ENCODE assay signal across 12 cellular contexts in genomic region chr1:101247404-101248287, GRCh38. TPM values are rescaled to one million over a fixed set of nuclear protein-coding genes. Genes with fewer than 3 reads are reported as not detected.
A peak's percentile ranks its signal among the peaks of the same experiment; 100 is the strongest.
DNase-seq lines count a peak whose midpoint lies in the region; ATAC-seq and TF ChIP-seq lines count a peak whose summit lies in the region.
"Had no signal": no experiment of that assay in that cellular context is flagged by ENCODE, and none has a peak within 500 bp of the region (broad histone marks: within the 10 kb centered on the region; RNA-seq: fewer than 3 reads in every experiment).

No MANE protein-coding gene starts in this region.

- no peak overlapping the region for H2BK12ac ChIP-seq in H9 (ENCODE audit: insufficient read length, low read depth, low read length)

- H3K18ac ChIP-seq in H9 (ENCODE audit: insufficient read length, low read depth, low read length) = no peak overlapping the region

- no peaks in the 10 kb centered on the region for H3K9me3 Mint-ChIP-seq in activated naive CD4-positive, alpha-beta T cell treated with anti-CD3 and anti-CD28 coated beads, Interleukin-2, amount 50 U/mL, for 24 hours
- H3K9me3 Mint-ChIP-seq in IgD-negative memory B cell (no peaks in the 10 kb centered on the region), H9 (no peaks in the 10 kb centered on the region)
- no peaks in the 10 kb centered on the region for H3K9me3 Mint-ChIP-seq in stimulated activated memory B cell treated with anti-CD40 and anti-IgM and Interleukin-4, amounts not matched to agents 10 μg/mL and 1 μg/mL and 100 μg/mL, for 72 hours
- H3K9me3 Mint-ChIP-seq in activated CD4-positive, alpha-beta memory T cell treated with anti-CD3 and anti-CD28 coated beads, Interleukin-2, amount 10 ng/mL, durations not matched to agents 7 days and 5 days = no peaks in the 10 kb centered on the region
- H3K9me3 Mint-ChIP-seq: dendritic cell treated with granulocyte-macrophage colony-stimulating factor and Interleukin-4, amounts not matched to agents 40 ng/mL and 50 ng/mL, for 4 days had no signal

- H2BK5ac ChIP-seq in H9 (ENCODE audit: insufficient read length, low read length) = no peak overlapping the region

- H3K79me2 ChIP-seq in H9 (ENCODE audit: insufficient read depth, low read length) = no peaks in the 10 kb centered on the region

- CTCF ChIA-PET in activated CD4-positive, alpha-beta memory T cell treated with anti-CD3 and anti-CD28 coated beads, Interleukin-2, amount 10 ng/mL, durations not matched to agents 7 days and 5 days (lab: Charles Lee) = interaction anchor here (0.9 to 2.0 kb wide), 4 partner anchors 9 to 62 kb away, joined by 3 to 15 read pairs (median 8); no protein-coding TSS in a partner anchor

- DNase-seq in activated naive CD4-positive, alpha-beta T cell treated with anti-CD3 and anti-CD28 coated beads, Interleukin-2, amount 50 U/mL, for 16 hours = no peak
- DNase-seq in H9 = no peak
- no peak for DNase-seq in activated T-cell treated with anti-CD3 and anti-CD28 coated beads, Interleukin-2, amount 50 U/mL, for 48 hours
- DNase-seq in activated CD4-positive, alpha-beta memory T cell treated with anti-CD3 and anti-CD28 coated beads, Interleukin-2, amount 10 ng/mL, durations not matched to agents 7 days and 5 days = no peak
- DNase-seq: activated CD4-positive, alpha-beta T cell treated with anti-CD3 and anti-CD28 coated beads for 1 hour; NCI-H446; right lobe of liver had no signal

- POLR2A ChIA-PET in activated CD4-positive, alpha-beta memory T cell treated with anti-CD3 and anti-CD28 coated beads, Interleukin-2, amount 10 ng/mL, durations not matched to agents 7 days and 5 days (lab: Charles Lee) = interaction anchor here (1.0 to 15.2 kb wide), 11 partner anchors 10 to 351 kb away, joined by 3 to 391 read pairs (median 4); partner anchors contain the start of gene S1PR1

- H3K27me3 ChIP-seq in H9 (ENCODE audit: insufficient read depth, low read length) = no peaks in the 10 kb centered on the region
- H3K27me3 ChIP-seq: right lobe of liver had no signal

- H2BK15ac ChIP-seq in H9 (ENCODE audit: low read depth, low read length) = no peak overlapping the region

- no peak overlapping the region for H3K56ac ChIP-seq in H9 (ENCODE audit: insufficient read length, low read depth, low read length)

- H3K79me1 ChIP-seq in H9 (ENCODE audit: insufficient read depth, low read depth, low read length, poor library complexity, severe bottlenecking) = no peaks in the 10 kb centered on the region

- H4K20me1 ChIP-seq in H9 (ENCODE audit: control insufficient read depth, insufficient read depth, insufficient read length) = no peaks in the 10 kb centered on the region

- peak; percentile 91 for ATAC-seq in HG02642 (IDR thresholded peaks at IDR 0.05; ENCODE audit: poor library complexity, unreplicated experiment)
- ATAC-seq in stimulated activated memory B cell treated with anti-CD40 and anti-IgM and Interleukin-4, amounts not matched to agents 10 μg/mL and 1 μg/mL and 100 μg/mL, for 72 hours = peak; percentile 96
- ATAC-seq: right lobe of liver had no signal

- H3K4ac ChIP-seq in H9 (ENCODE audit: low read depth, low read length) = no peak overlapping the region

- H3T11ph ChIP-seq in H9 (ENCODE audit: low read length) = no peak overlapping the region

- H2BK20ac ChIP-seq in H9 (ENCODE audit: low read depth, low read length, poor library complexity, severe bottlenecking) = no peak overlapping the region

- no peak overlapping the region for H3K9ac ChIP-seq in H9 (ENCODE audit: extremely low read depth, insufficient read length, low read length)

- H3K14ac ChIP-seq in H9 (ENCODE audit: insufficient read depth, low read length) = no peak overlapping the region

- H3K27ac Mint-ChIP-seq in activated naive CD4-positive, alpha-beta T cell treated with anti-CD3 and anti-CD28 coated beads, Interleukin-2, amount 50 U/mL, for 24 hours = peak overlapping the region; percentile 24
- H3K27ac Mint-ChIP-seq in IgD-negative memory B cell (peak overlapping the region; percentile 83 to 94 (median 86)), H9 (no peak overlapping the region)
- H3K27ac Mint-ChIP-seq in stimulated activated memory B cell treated with anti-CD40 and anti-IgM and Interleukin-4, amounts not matched to agents 10 μg/mL and 1 μg/mL and 100 μg/mL, for 72 hours = peak overlapping the region; percentile 80
- no peak overlapping the region for H3K27ac Mint-ChIP-seq in activated CD4-positive, alpha-beta memory T cell treated with anti-CD3 and anti-CD28 coated beads, Interleukin-2, amount 10 ng/mL, durations not matched to agents 7 days and 5 days
- H3K27ac Mint-ChIP-seq: dendritic cell treated with granulocyte-macrophage colony-stimulating factor and Interleukin-4, amounts not matched to agents 40 ng/mL and 50 ng/mL, for 4 days had no signal

- no peak overlapping the region for H3K27ac ChIP-seq in H9 (ENCODE audit: insufficient read length, low read depth, low read length)
- H3K27ac ChIP-seq: right lobe of liver had no signal

- H2BK120ac ChIP-seq in H9 (ENCODE audit: low read depth, low read length, poor library complexity, severe bottlenecking) = no peak overlapping the region

- peaks cover 13% of the 10 kb centered on the region for H3K36me3 Mint-ChIP-seq in activated naive CD4-positive, alpha-beta T cell treated with anti-CD3 and anti-CD28 coated beads, Interleukin-2, amount 50 U/mL, for 24 hours
- peaks cover 2% of the 10 kb centered on the region for H3K36me3 Mint-ChIP-seq in IgD-negative memory B cell
- peaks cover 11% of the 10 kb centered on the region for H3K36me3 Mint-ChIP-seq in stimulated activated memory B cell treated with anti-CD40 and anti-IgM and Interleukin-4, amounts not matched to agents 10 μg/mL and 1 μg/mL and 100 μg/mL, for 72 hours
- H3K36me3 Mint-ChIP-seq in H9 (ENCODE audit: insufficient read depth in 1 of 3, low read depth in 3 of 3) = no peaks in the 10 kb centered on the region
- H3K36me3 Mint-ChIP-seq in activated CD4-positive, alpha-beta memory T cell treated with anti-CD3 and anti-CD28 coated beads, Interleukin-2, amount 10 ng/mL, durations not matched to agents 7 days and 5 days (ENCODE audit: low read depth) = peaks cover 13% of the 10 kb centered on the region

- no peak overlapping the region for H4K5ac ChIP-seq in H9 (ENCODE audit: insufficient read length, low read depth, low read length)

- no peaks in the 10 kb centered on the region for H3K27me3 Mint-ChIP-seq in activated naive CD4-positive, alpha-beta T cell treated with anti-CD3 and anti-CD28 coated beads, Interleukin-2, amount 50 U/mL, for 24 hours
- H3K27me3 Mint-ChIP-seq in IgD-negative memory B cell (no peaks in the 10 kb centered on the region), H9 (ENCODE audit: low read depth) (no peaks in the 10 kb centered on the region; the same call in none of the 2 replicates)
- H3K27me3 Mint-ChIP-seq in stimulated activated memory B cell treated with anti-CD40 and anti-IgM and Interleukin-4, amounts not matched to agents 10 μg/mL and 1 μg/mL and 100 μg/mL, for 72 hours = no peaks in the 10 kb centered on the region
- no peaks in the 10 kb centered on the region for H3K27me3 Mint-ChIP-seq in activated CD4-positive, alpha-beta memory T cell treated with anti-CD3 and anti-CD28 coated beads, Interleukin-2, amount 10 ng/mL, durations not matched to agents 7 days and 5 days

- no peak overlapping the region for H2AFZ ChIP-seq in H9 (ENCODE audit: low read length)

- WGBS in H9 (ENCODE audit: extremely low coverage, insufficient read length, low lambda C conversion rate) = no CpG with 5 or more reads among the region's 6 CpGs

- no peak for TF ChIP-seq CTCF in H9 (conservative IDR thresholded peaks at IDR 0.05)

- no peak overlapping the region for H3K4me3 Mint-ChIP-seq in activated naive CD4-positive, alpha-beta T cell treated with anti-CD3 and anti-CD28 coated beads, Interleukin-2, amount 50 U/mL, for 24 hours
- H3K4me3 Mint-ChIP-seq in IgD-negative memory B cell = peak overlapping the region; percentile 45 to 89 (median 87)
- peak overlapping the region; percentile 24 for H3K4me3 Mint-ChIP-seq in stimulated activated memory B cell treated with anti-CD40 and anti-IgM and Interleukin-4, amounts not matched to agents 10 μg/mL and 1 μg/mL and 100 μg/mL, for 72 hours
- no peak overlapping the region for H3K4me3 Mint-ChIP-seq in H9
- H3K4me3 Mint-ChIP-seq in activated CD4-positive, alpha-beta memory T cell treated with anti-CD3 and anti-CD28 coated beads, Interleukin-2, amount 10 ng/mL, durations not matched to agents 7 days and 5 days = no peak overlapping the region
- H3K4me3 Mint-ChIP-seq: dendritic cell treated with granulocyte-macrophage colony-stimulating factor and Interleukin-4, amounts not matched to agents 40 ng/mL and 50 ng/mL, for 4 days had no signal

- no peaks in the 10 kb centered on the region for H3K9me3 ChIP-seq in H9 (ENCODE audit: control insufficient read depth, low read depth, low read length)
- H3K9me3 ChIP-seq: right lobe of liver had no signal

- no peaks in the 10 kb centered on the region for H3K23me2 ChIP-seq in H9 (ENCODE audit: insufficient read length, low read depth, low read length, poor library complexity, severe bottlenecking)

- no peak overlapping the region for H4K91ac ChIP-seq in H9 (ENCODE audit: insufficient read length, low read depth, low read length)

- no peak overlapping the region for H3K23ac ChIP-seq in H9 (ENCODE audit: insufficient read length, low read depth, low read length)

- H4K8ac ChIP-seq in H9 (replicated peaks; ENCODE audit: insufficient read length, low read depth, low read length) = no peak overlapping the region

- H2AK5ac ChIP-seq in H9 (ENCODE audit: insufficient read length, low read length) = no peak overlapping the region

- H3K4me2 ChIP-seq in H9 (ENCODE audit: insufficient read depth, insufficient read length, low read length) = no peak overlapping the region

- peaks cover 76% of the 10 kb centered on the region for H3K4me1 Mint-ChIP-seq in activated naive CD4-positive, alpha-beta T cell treated with anti-CD3 and anti-CD28 coated beads, Interleukin-2, amount 50 U/mL, for 24 hours
- H3K4me1 Mint-ChIP-seq in IgD-negative memory B cell = peaks cover 44 to 55% (median 45%) of the 10 kb centered on the region in 3 donors
- peaks cover 56% of the 10 kb centered on the region for H3K4me1 Mint-ChIP-seq in stimulated activated memory B cell treated with anti-CD40 and anti-IgM and Interleukin-4, amounts not matched to agents 10 μg/mL and 1 μg/mL and 100 μg/mL, for 72 hours
- no peaks in the 10 kb centered on the region; a peak in 1 of 4 replicates for H3K4me1 Mint-ChIP-seq in H9
- H3K4me1 Mint-ChIP-seq in activated CD4-positive, alpha-beta memory T cell treated with anti-CD3 and anti-CD28 coated beads, Interleukin-2, amount 10 ng/mL, durations not matched to agents 7 days and 5 days = peaks cover 32% of the 10 kb centered on the region

- H3K4me1 ChIP-seq in H9 (ENCODE audit: insufficient read depth, low read length) = no peaks in the 10 kb centered on the region
- H3K4me1 ChIP-seq: right lobe of liver had no signal

RNA-seq across cellular contexts. Expression of gene S1PR1, which starts 10.8 kb away (rescaled TPM):
- 126 TPM for polyA plus RNA-seq in IgD-negative memory B cell
- 0.24 and 0.26 TPM in 2 replicates for total RNA-seq in H9 (2021)
- total RNA-seq in activated CD4-positive, alpha-beta memory T cell treated with anti-CD3 and anti-CD28 coated beads, Interleukin-2, amount 10 ng/mL, durations not matched to agents 7 days and 5 days = 100 to 1,000 TPM; 219 to 220 TPM

Comparison
In these comparisons a context has a peak if more than half of its experiments do, and no peak if none do; other contexts are left out.
1. H3K27ac Mint-ChIP-seq: peak in activated naive CD4-positive, alpha-beta T cell treated with anti-CD3 and anti-CD28 coated beads, Interleukin-2, amount 50 U/mL, for 24 hours (single experiment), IgD-negative memory B cell (3 of 3) and stimulated activated memory B cell treated with anti-CD40 and anti-IgM and Interleukin-4, amounts not matched to agents 10 μg/mL and 1 μg/mL and 100 μg/mL, for 72 hours (single experiment); none in H9 (0 of 3) and activated CD4-positive, alpha-beta memory T cell treated with anti-CD3 and anti-CD28 coated beads, Interleukin-2, amount 10 ng/mL, durations not matched to agents 7 days and 5 days (single experiment).
2. H3K4me3 Mint-ChIP-seq: peak in IgD-negative memory B cell (4 of 4) and stimulated activated memory B cell treated with anti-CD40 and anti-IgM and Interleukin-4, amounts not matched to agents 10 μg/mL and 1 μg/mL and 100 μg/mL, for 72 hours (single experiment); none in activated naive CD4-positive, alpha-beta T cell treated with anti-CD3 and anti-CD28 coated beads, Interleukin-2, amount 50 U/mL, for 24 hours (single experiment), H9 (0 of 2) and activated CD4-positive, alpha-beta memory T cell treated with anti-CD3 and anti-CD28 coated beads, Interleukin-2, amount 10 ng/mL, durations not matched to agents 7 days and 5 days (single experiment).
3. RNA of gene S1PR1, which starts 10.8 kb away (total RNA-seq): 219 to 220 TPM in activated CD4-positive, alpha-beta memory T cell treated with anti-CD3 and anti-CD28 coated beads, Interleukin-2, amount 10 ng/mL, durations not matched to agents 7 days and 5 days; 0.24 to 0.26 TPM in H9; every median in the first group is over 100 times any median in the second.